Comparison of ENCODE assay signal across 10 cellular contexts in the genomic region with DNA sequence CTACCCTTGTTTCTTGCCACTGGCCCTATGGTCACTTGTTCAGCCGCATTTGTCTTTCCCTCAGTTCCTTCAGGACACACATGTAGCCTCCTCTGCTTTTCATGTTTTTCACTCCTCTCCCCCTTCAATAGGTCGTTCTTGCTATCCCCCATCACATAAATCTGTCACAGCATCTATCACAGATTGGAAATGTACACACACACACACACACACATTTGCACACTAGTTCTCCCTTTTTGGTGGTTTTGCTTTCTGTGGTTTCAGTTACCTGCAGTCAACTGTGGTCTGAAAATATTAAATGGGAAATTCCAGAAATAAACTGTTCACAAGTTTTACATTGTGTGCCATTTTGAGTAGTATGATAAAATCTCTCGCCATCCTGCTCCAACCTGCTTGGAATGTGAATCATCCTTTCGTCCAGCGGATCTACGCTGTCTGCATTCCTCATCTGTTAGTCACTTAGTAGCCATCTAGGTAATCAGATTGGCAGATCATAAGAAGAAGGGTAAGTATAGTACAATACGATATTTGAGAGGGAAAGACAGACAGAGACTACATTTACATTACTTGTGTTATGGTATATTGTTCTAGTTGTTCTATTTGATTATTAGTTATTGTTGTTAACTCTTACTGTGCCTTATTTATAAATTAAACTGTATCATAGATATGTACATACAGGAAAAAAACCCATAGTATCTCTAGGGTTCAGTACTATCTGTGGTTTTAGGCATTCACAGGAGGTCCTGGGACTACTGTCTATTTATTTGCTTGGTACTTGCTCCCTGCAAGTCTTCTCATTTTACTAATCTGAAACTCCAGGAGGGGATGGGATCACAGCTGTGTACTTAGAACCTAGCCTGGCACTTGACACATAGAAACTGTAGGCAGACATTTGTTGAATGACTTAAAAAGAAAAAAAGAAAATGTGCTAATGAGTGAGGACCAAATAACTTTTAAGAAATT.
DNase-seq lines count a peak whose midpoint lies in the region; ATAC-seq and TF ChIP-seq lines count a peak whose summit lies in the region.
"Had no signal": no experiment of that assay in that cellular context is flagged by ENCODE, and none has a peak within 500 bp of the region (broad histone marks: within the 10 kb centered on the region; RNA-seq: fewer than 3 reads in every experiment).

No MANE protein-coding gene starts in this region.

- no peak overlapping the region for H3K4me3 ChIP-seq in BJ (ENCODE audit: low read depth, low read length)
- H3K4me3 ChIP-seq in kidney epithelial cell (ENCODE audit: low read depth, low read length) = no peak overlapping the region

- H3K36me3 ChIP-seq in BJ (ENCODE audit: control insufficient read depth, insufficient read depth, low read length) = no peaks in the 10 kb centered on the region
- H3K36me3 ChIP-seq in kidney epithelial cell (ENCODE audit: control insufficient read depth, insufficient read depth, low read length) = no peaks in the 10 kb centered on the region

- POLR2A ChIA-PET in BJ (lab: Charles Lee) = no interaction called here

- TF ChIP-seq CTCF in BJ (IDR thresholded peaks at IDR 0.05; ENCODE audit: insufficient read depth, low read depth, low read length) = no peak
- TF ChIP-seq CTCF in kidney epithelial cell (IDR thresholded peaks at IDR 0.05; ENCODE audit: insufficient read depth, low read length, poor library complexity, severe bottlenecking) = no peak

- DNase-seq in BJ (ENCODE audit: low read depth) = peak; percentile 19
- peak; percentile 27 for DNase-seq in amniotic stem cell (lab: John Stamatoyannopoulos, UW)
- DNase-seq in kidney epithelial cell (ENCODE audit: low read depth) = peak; percentile 89
- DNase-seq in NCI-H2081 treated with DMSO at 0.1 percent for 48 hours (lab: John Stamatoyannopoulos, UW) = no peak
- DNase-seq in left lobe of liver (ENCODE audit: low spot score) = no peak
- DNase-seq: CD4-positive, alpha-beta memory T cell had no signal

- H3K27me3 ChIP-seq in BJ (ENCODE audit: control insufficient read depth, insufficient read depth, low read length) (no peaks in the 10 kb centered on the region), kidney epithelial cell (ENCODE audit: control insufficient read depth, insufficient read depth, low read length) (no peaks in the 10 kb centered on the region)

- ATAC-seq in HG03432 (IDR thresholded peaks at IDR 0.05; ENCODE audit: unreplicated experiment) (peak; percentile 38), GM21528 (IDR thresholded peaks at IDR 0.05; ENCODE audit: low FRiP score, unreplicated experiment) (no peak), left lobe of liver (no peak), HG03565 (IDR thresholded peaks at IDR 0.05; ENCODE audit: unreplicated experiment) (no peak)
- ATAC-seq: WTC11 had no signal

- CTCF ChIA-PET in BJ (lab: Yijun Ruan, JAX) = interaction anchor here (2.1 kb wide), 1 partner anchor 181 kb away, joined by 6 read pairs; no protein-coding TSS in a partner anchor

Comparison
In these comparisons a context has a peak if more than half of its experiments do, and no peak if none do; other contexts are left out.
1. DNase-seq: peak in BJ (single experiment), amniotic stem cell (single experiment) and kidney epithelial cell (single experiment); none in NCI-H2081 treated with DMSO at 0.1 percent for 48 hours (single experiment) and left lobe of liver (single experiment).